Comparison of ENCODE assay signal across 12 cellular contexts in the genomic region with DNA sequence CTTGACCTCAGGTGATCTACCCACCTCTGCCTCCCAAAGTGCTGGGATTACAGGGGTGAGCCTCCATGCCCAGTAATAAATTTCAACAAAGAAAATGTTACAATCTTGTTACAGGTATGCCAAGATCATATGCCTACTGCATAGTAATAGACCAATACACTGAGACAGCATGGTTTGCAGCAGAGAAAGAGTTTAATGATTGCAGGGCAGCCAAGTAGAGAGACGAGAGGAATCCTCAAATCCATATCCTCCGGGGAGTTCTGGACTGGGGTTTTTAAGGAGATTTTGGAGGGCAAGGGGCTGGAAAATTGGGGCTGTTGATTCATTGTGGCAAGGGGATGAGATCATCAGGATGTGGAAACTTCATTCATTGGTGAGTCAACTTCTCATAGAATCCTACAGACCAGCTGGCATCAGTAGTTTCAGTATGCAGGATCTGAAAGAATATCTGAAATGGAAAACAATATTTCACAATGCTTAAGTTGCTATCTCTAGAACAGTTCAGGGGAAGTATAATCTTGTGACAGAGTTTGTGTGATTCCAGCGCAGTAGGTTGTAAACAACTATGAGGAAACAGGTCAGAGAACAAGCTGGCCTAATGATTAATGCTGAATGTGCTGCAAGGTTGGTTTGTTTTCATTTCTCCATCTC. TPM values are rescaled to one million over a fixed set of nuclear protein-coding genes. Genes with fewer than 3 reads are reported as not detected.
A peak's percentile ranks its signal among the peaks of the same experiment; 100 is the strongest.
DNase-seq lines count a peak whose midpoint lies in the region; ATAC-seq and TF ChIP-seq lines count a peak whose summit lies in the region.
"Had no signal": no experiment of that assay in that cellular context is flagged by ENCODE, and none has a peak within 500 bp of the region (broad histone marks: within the 10 kb centered on the region; RNA-seq: fewer than 3 reads in every experiment).

No MANE protein-coding gene starts in this region.

- H3K4me3 ChIP-seq in fibroblast of villous mesenchyme (ENCODE audit: low read depth, low read length) (no peak overlapping the region), skeletal muscle satellite cell (ENCODE audit: low read length) (no peak overlapping the region)

- H3K9me3 Mint-ChIP-seq in HFFc6, result peaks cover 24% of the 10 kb centered on the region
- peaks cover 8% of the 10 kb centered on the region for H3K9me3 Mint-ChIP-seq in Calu3 (ENCODE audit: low read depth, unreplicated experiment)

- peak overlapping the region; percentile 18 for H3K4me2 ChIP-seq in skeletal muscle satellite cell (ENCODE audit: low read length)

- intact Hi-C loops in Calu3 (cut with micrococcal nuclease; ENCODE audit: unreplicated experiment), result no loop called here

- CTCF ChIA-PET in Calu3 (lab: Charles Lee), result no interaction called here

- no peaks in the 10 kb centered on the region for H3K36me3 ChIP-seq in skeletal muscle satellite cell (ENCODE audit: insufficient read depth, low read length)

- H3K27ac Mint-ChIP-seq in HFFc6 (peak overlapping the region; percentile 43), Calu3 (ENCODE audit: unreplicated experiment) (no peak overlapping the region)
- H3K27ac Mint-ChIP-seq: naive B cell had no signal

- H3K9me3 ChIP-seq in skeletal muscle satellite cell (replicated peaks; ENCODE audit: low read length), result peaks cover 12% of the 10 kb centered on the region

- ATAC-seq in GM21825 (IDR thresholded peaks at IDR 0.05; ENCODE audit: unreplicated experiment), result no peak

- H3K27me3 ChIP-seq in skeletal muscle satellite cell (ENCODE audit: control insufficient read depth, insufficient read depth, low read length), result no peaks in the 10 kb centered on the region

- TF ChIP-seq CTCF in HFFc6 (IDR thresholded peaks at IDR 0.05) (no peak), fibroblast of villous mesenchyme (IDR thresholded peaks at IDR 0.05; ENCODE audit: insufficient read depth, low read depth, low read length) (no peak), Calu3 (IDR thresholded peaks at IDR 0.05; ENCODE audit: unreplicated experiment) (no peak)

- H3K27me3 Mint-ChIP-seq in HFFc6 (ENCODE audit: insufficient read depth), result peaks cover 2% of the 10 kb centered on the region
- peaks cover 31% of the 10 kb centered on the region for H3K27me3 Mint-ChIP-seq in Calu3 (ENCODE audit: unreplicated experiment)

- DNase-seq in HFFc6 (peak; percentile 66), SK-MEL-5 (ENCODE audit: low read depth, low spot score) (peak; percentile 21), fibroblast of villous mesenchyme (ENCODE audit: low read depth) (peak; percentile 92), Calu3 (no peak), NCI-H748 (lab: John Stamatoyannopoulos, UW; ENCODE audit: unreplicated experiment) (no peak), SK-N-DZ (ENCODE audit: low spot score) (no peak)
- DNase-seq: naive B cell; stimulated activated CD4-positive, alpha-beta T cell treated with anti-CD3 and anti-CD28 coated beads, Interleukin-2, amount 100 ng/mL, for 48 hours; substantia nigra; SW 1271 had no signal

- H3K4me1 Mint-ChIP-seq in HFFc6 (ENCODE audit: low read depth) (peaks cover 9% of the 10 kb centered on the region), Calu3 (ENCODE audit: low read depth, unreplicated experiment) (no peaks in the 10 kb centered on the region)
- H3K4me1 Mint-ChIP-seq: naive B cell had no signal

- H3K36me3 Mint-ChIP-seq in HFFc6 (ENCODE audit: low read depth) (peaks cover 19% of the 10 kb centered on the region), Calu3 (ENCODE audit: insufficient read depth, unreplicated experiment) (no peaks in the 10 kb centered on the region)

- no TSS peak for BruUV-seq in Calu3 (replicated peaks; lab: Mats Ljungman, UMichigan)

- in situ Hi-C loops in SK-MEL-5 (cut with HindIII; ENCODE audit: low pct_unique_long_range_greater_than_20kb, low sequenced_read_pairs), result no loop called here

- H3K4me3 Mint-ChIP-seq in HFFc6 (no peak overlapping the region), Calu3 (ENCODE audit: low read depth, unreplicated experiment) (no peak overlapping the region)

- H3K4me1 ChIP-seq in skeletal muscle satellite cell (ENCODE audit: control insufficient read depth, insufficient read depth, low read length), result peaks cover 9% of the 10 kb centered on the region

- no peak overlapping the region for H3K9ac ChIP-seq in skeletal muscle satellite cell (ENCODE audit: low read depth, low read length)

RNA-seq across cellular contexts. Expression of gene TUT7, which starts 14.8 kb away (rescaled TPM):
- 10 to 100 TPM; 17.8 to 23.9 (median 19.2) TPM for total RNA-seq in HFFc6 (2021; fragmentation: NEBNext Ultra II Directional; extraction: Animal tissue kit (Norgen Biotek cat#: 25700))
- total RNA-seq in SK-MEL-5 (2014; rRNA removed; shearing (Covaris generic)), result 24.5 and 25.5 TPM in 2 replicates
- 13.6 and 16.2 TPM in 2 replicates for polyA plus RNA-seq in SK-MEL-5 (2015; cell fraction: cytosol; rRNA removed)
- 16.5 and 29.3 TPM in 2 replicates for polyA plus RNA-seq in SK-MEL-5 (2015; cell fraction: nucleus; rRNA removed)
- total RNA-seq in fibroblast of villous mesenchyme (39.6 and 63.0 TPM in 2 replicates), Calu3 (2022) (16.2 and 21.4 TPM in 2 replicates)
- total RNA-seq in skeletal muscle satellite cell (2012; rRNA removed), result 54.8 and 105 TPM in 2 replicates
- 4.0 and 5.7 TPM in 2 replicates for polyA plus RNA-seq in SK-N-DZ (2014; cell fraction: cytosol; rRNA removed)
- 9.4 and 11.8 TPM in 2 replicates for polyA plus RNA-seq in SK-N-DZ (2014; cell fraction: nucleus; rRNA removed)

Comparison
In these comparisons a context has a peak if more than half of its experiments do, and no peak if none do; other contexts are left out.
1. DNase-seq: peak in HFFc6 (single experiment), SK-MEL-5 (single experiment) and fibroblast of villous mesenchyme (single experiment); none in Calu3 (single experiment), NCI-H748 (single experiment) and SK-N-DZ (single experiment).